9 cellular contexts compared by ENCODE assay signal in the genomic region with DNA sequence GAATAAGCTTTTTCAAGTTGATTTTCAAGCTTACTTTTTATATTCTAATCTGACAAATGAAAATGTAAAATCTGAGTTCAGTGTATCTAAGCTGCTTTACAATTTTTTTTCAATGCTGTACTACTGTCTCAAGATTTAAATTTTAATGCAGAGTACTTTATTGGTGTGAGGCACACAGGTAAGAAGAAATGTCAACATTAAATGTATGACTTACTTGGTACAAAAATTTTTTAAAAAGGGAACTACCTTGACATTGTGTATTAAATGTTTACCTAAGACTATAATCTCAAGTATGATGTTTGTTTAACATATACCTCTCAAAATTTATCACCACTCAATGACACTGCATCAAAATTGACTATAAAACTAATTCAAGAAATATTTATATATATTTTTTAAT.
"Had no signal": no experiment of that assay in that cellular context is flagged by ENCODE, and none has a peak within 500 bp of the region (broad histone marks: within the 10 kb centered on the region; RNA-seq: fewer than 3 reads in every experiment).

No MANE protein-coding gene starts in this region.

- H3K9me3 ChIP-seq: HAP-1 had no signal

- H3K4me3 ChIP-seq: GM23248, HAP-1, K562 had no signal

- H3K27ac ChIP-seq: GM23248, HL-60 had no signal

- H3K36me3 ChIP-seq: HAP-1 had no signal

- FAIRE-seq: K562 had no signal

- H3K9ac ChIP-seq: GM23248 had no signal

- H3K4me1 ChIP-seq: HAP-1 had no signal

- H2AFZ ChIP-seq: GM23248 had no signal

- ATAC-seq: HCT116, K562 had no signal

- DNase-seq: GOT3, H7, HFFc6, IMR-90 had no signal
